25 cellular contexts compared by ENCODE assay signal in genomic region chr6:140168365-140168764, GRCh38.
"Had no signal": no experiment of that assay in that cellular context is flagged by ENCODE, and none has a peak within 500 bp of the region (broad histone marks: within the 10 kb centered on the region; RNA-seq: fewer than 3 reads in every experiment).

No MANE protein-coding gene starts in this region.

- H3K27ac ChIP-seq: colonic mucosa, epithelial cell of prostate, esophagus squamous epithelium, gastrocnemius medialis, heart right ventricle, left lung, lower lobe of right lung had no signal

- H3K9me3 ChIP-seq: colonic mucosa, esophagus squamous epithelium, gastrocnemius medialis, lower lobe of right lung had no signal

- H3K4me1 ChIP-seq: colonic mucosa, esophagus squamous epithelium, gastrocnemius medialis, heart right ventricle, left lung, lower lobe of right lung had no signal

- DNase-seq: colonic mucosa; cortex of kidney; effector CD8-positive, alpha-beta T cell; effector memory CD8-positive, alpha-beta T cell; endodermal cell; erythroblast; esophagus squamous epithelium; foreskin fibroblast; foreskin melanocyte; gastrocnemius medialis; glutamatergic neuron; head of caudate nucleus; heart right ventricle; hippocampal formation; left cardiac atrium; left lung; left ventricle myocardium superior; lower lobe of right lung; mesenchymal stem cell; midbrain had no signal

- H3K4me3 ChIP-seq: colonic mucosa, esophagus squamous epithelium, gastrocnemius medialis, heart right ventricle, left lung, lower lobe of right lung had no signal

- FAIRE-seq: endometrium, islet of Langerhans, keratinocyte had no signal

- H3K36me3 ChIP-seq: colonic mucosa, esophagus squamous epithelium, gastrocnemius medialis, heart right ventricle, left lung, lower lobe of right lung had no signal

- H3K27me3 ChIP-seq: colonic mucosa, esophagus squamous epithelium, gastrocnemius medialis, heart right ventricle, left lung had no signal

- ATAC-seq: effector memory CD8-positive, alpha-beta T cell; esophagus mucosa; gastrocnemius medialis; heart right ventricle; left cardiac atrium; left lung; left ventricle myocardium superior; lower lobe of right lung had no signal
